In the genomic region with DNA sequence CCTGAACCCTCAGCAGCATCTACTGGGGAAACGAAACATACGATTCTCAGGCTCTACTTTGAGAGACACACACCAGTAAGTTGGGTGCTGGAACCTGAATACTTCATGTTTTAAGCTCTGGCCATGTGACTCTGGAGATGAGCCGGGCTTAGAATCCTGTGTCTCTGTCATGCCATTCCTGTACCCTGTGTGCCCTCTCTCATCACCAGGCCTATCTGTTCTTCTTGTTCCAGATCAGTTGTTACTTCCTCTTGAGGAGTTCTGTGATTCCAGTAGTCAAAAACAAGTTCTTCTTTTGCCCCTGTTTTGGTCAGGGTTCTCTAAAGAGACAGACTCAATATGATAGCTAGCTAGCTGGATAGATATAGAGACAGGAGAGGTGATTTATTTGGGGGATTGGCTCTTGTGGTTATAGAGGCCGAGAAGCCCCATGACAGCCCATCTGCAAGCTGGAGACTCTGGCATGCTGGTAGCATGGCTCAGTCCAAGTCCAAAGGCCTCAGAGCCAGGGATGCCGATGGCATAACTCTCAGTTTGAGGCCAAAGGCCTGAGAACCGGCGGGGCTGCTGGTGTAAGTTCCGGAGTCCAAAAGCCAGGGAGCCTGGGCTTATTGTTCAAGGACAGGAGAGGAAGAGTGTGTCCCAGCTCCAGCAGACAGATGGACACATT, we compare ENCODE assay signal across 19 cellular contexts. TPM values are rescaled to one million over a fixed set of nuclear protein-coding genes. Genes with fewer than 3 reads are reported as not detected.
DNase-seq lines count a peak whose midpoint lies in the region; ATAC-seq, FAIRE-seq and TF ChIP-seq lines count a peak whose summit lies in the region.
"Had no signal": no experiment of that assay in that cellular context is flagged by ENCODE, and none has a peak within 500 bp of the region (broad histone marks: within the 10 kb centered on the region; RNA-seq: fewer than 3 reads in every experiment).

No MANE protein-coding gene starts in this region.

- no peak for TF ChIP-seq CTCF in right atrium auricular region (IDR thresholded peaks at IDR 0.05)
- no peak for TF ChIP-seq CTCF in pancreas (IDR thresholded peaks at IDR 0.05)
- no peak for TF ChIP-seq CTCF in WERI-Rb-1 (IDR thresholded peaks at IDR 0.05; ENCODE audit: low read depth, low read length)

- peaks cover 0 to 6% (median 0%) of the 10 kb centered on the region in 3 donors for H3K9me3 Mint-ChIP-seq in T-cell
- H3K9me3 Mint-ChIP-seq: CD4-positive, alpha-beta T cell; T-helper 2 cell treated with Interferon-gamma antibody and Interleukin-4, amounts not matched to agents 5 μg/mL and 100 μg/mL, for 36 hours had no signal

- H3K27me3 ChIP-seq in right atrium auricular region (no peaks in the 10 kb centered on the region), pancreas (no peaks in the 10 kb centered on the region), WERI-Rb-1 (ENCODE audit: insufficient read depth, low read depth, severe bottlenecking) (no peaks in the 10 kb centered on the region)

- H3K36me3 ChIP-seq in right atrium auricular region = no peaks in the 10 kb centered on the region
- no peaks in the 10 kb centered on the region for H3K36me3 ChIP-seq in pancreas
- H3K36me3 ChIP-seq in WERI-Rb-1 = no peaks in the 10 kb centered on the region

- no peaks in the 10 kb centered on the region for H3K9me3 ChIP-seq in right atrium auricular region
- H3K9me3 ChIP-seq in pancreas = no peaks in the 10 kb centered on the region
- H3K9me3 ChIP-seq in WERI-Rb-1 (ENCODE audit: severe bottlenecking) = no peaks in the 10 kb centered on the region

- H3K27ac ChIP-seq in right atrium auricular region = peak overlapping the region; percentile 35 to 36
- H3K27ac ChIP-seq in pancreas = peak overlapping the region in 2 of 4 donors; percentile 9 to 18
- no peak overlapping the region for H3K27ac ChIP-seq in WERI-Rb-1
- H3K27ac ChIP-seq: HL-60 had no signal

- CTCF ChIA-PET in T-cell (lab: Charles Lee) = no interaction called here

- H3K4me1 Mint-ChIP-seq in T-cell = peaks cover 11 to 15% (median 11%) of the 10 kb centered on the region in 3 donors

- no peak overlapping the region for H3K27ac Mint-ChIP-seq in T-cell
- H3K27ac Mint-ChIP-seq: CD4-positive, alpha-beta T cell; T-helper 2 cell treated with Interferon-gamma antibody and Interleukin-4, amounts not matched to agents 5 μg/mL and 100 μg/mL, for 36 hours had no signal

- H3K4me1 ChIP-seq in right atrium auricular region = peaks cover 0 to 17% of the 10 kb centered on the region in 2 donors
- peaks cover 5 to 18% (median 10%) of the 10 kb centered on the region in 3 donors for H3K4me1 ChIP-seq in pancreas

- no peak for FAIRE-seq in pancreas (lab: Jason Lieb, UNC)
- FAIRE-seq: keratinocyte had no signal

- intact Hi-C loops in pancreas (cut with DNase I) = no loop called here

- WGBS in pancreas, 2 donors = 59% methylated on average over 8 of the region's 8 CpGs

- H3K4me3 ChIP-seq in right atrium auricular region (no peak overlapping the region), pancreas (no peak overlapping the region), WERI-Rb-1 (ENCODE audit: low read depth, low read length) (no peak overlapping the region)

- ATAC-seq in pancreas = peak; percentile 71 to 84 (median 78)
- ATAC-seq in HG03565 (IDR thresholded peaks at IDR 0.05; ENCODE audit: unreplicated experiment) = no peak
- no peak for ATAC-seq in T-cell (replicated peaks in 1 of 4)

- no peak overlapping the region for H3K4me3 Mint-ChIP-seq in T-cell
- H3K4me3 Mint-ChIP-seq: CD4-positive, alpha-beta T cell; T-helper 2 cell treated with Interferon-gamma antibody and Interleukin-4, amounts not matched to agents 5 μg/mL and 100 μg/mL, for 36 hours had no signal

- peak; percentile 40 for DNase-seq in Ammon's horn (ENCODE audit: low spot score)
- peak; percentile 54 for DNase-seq in SKM-1 treated with dmso at 0.1 percent for 144 hours (lab: John Stamatoyannopoulos, UW; ENCODE audit: unreplicated experiment)
- no peak for DNase-seq in right atrium auricular region (ENCODE audit: low spot score)
- peak; percentile 53 to 71 (median 56) for DNase-seq in pancreas
- no peak for DNase-seq in NCI-H524 treated with DMSO at 0.1 percent for 48 hours (lab: John Stamatoyannopoulos, UW)
- DNase-seq in WERI-Rb-1 = no peak
- DNase-seq in T-cell = no peak
- DNase-seq: activated CD4-positive, alpha-beta T cell treated with anti-CD3 and anti-CD28 coated beads for 4 hours; activated gamma-delta T cell treated with Interleukin-2 at 50 U/mL for 16 hours; CD4-positive, alpha-beta T cell; DMS53; GOT3; KBM-7; NCI-H1436; SIG-M5 had no signal

- POLR2A ChIA-PET in T-cell (lab: Charles Lee) = interaction anchor here in 1 of 2 donors (0.5 kb wide), 1 partner anchor 39 kb away, joined by 3 read pairs; no protein-coding TSS in a partner anchor

- H3K27me3 Mint-ChIP-seq in T-cell = no peaks in the 10 kb centered on the region
- H3K27me3 Mint-ChIP-seq: CD4-positive, alpha-beta T cell had no signal

- no peaks in the 10 kb centered on the region for H3K36me3 Mint-ChIP-seq in T-cell

RNA-seq across cellular contexts. Expression of a gene that starts 54.3 kb away (rescaled TPM):
- total RNA-seq in right atrium auricular region (1 to 10 TPM; 2.7 to 6.6 TPM), pancreas (10 to 100 TPM; 19.6 to 32.9 (median 24.0) TPM), T-cell (1 to 10 TPM; 4.5 to 9.0 (median 6.6) TPM)
- 10 to 100 TPM in 1 of 2 donors, 1 to 10 TPM in 1; 8.2 to 12.8 TPM for polyA plus RNA-seq in pancreas

Comparison
In these comparisons a context has a peak if more than half of its experiments do, and no peak if none do; other contexts are left out.
1. DNase-seq: peak in Ammon's horn (single experiment), SKM-1 treated with dmso at 0.1 percent for 144 hours (single experiment) and pancreas (6 of 6); none in right atrium auricular region (single experiment), NCI-H524 treated with DMSO at 0.1 percent for 48 hours (single experiment), WERI-Rb-1 (single experiment) and T-cell (0 of 34).
2. ATAC-seq: peak in pancreas (4 of 4); none in HG03565 (single experiment) and T-cell (0 of 4).